Comparison of ENCODE assay signal across 8 cellular contexts in the genomic region with DNA sequence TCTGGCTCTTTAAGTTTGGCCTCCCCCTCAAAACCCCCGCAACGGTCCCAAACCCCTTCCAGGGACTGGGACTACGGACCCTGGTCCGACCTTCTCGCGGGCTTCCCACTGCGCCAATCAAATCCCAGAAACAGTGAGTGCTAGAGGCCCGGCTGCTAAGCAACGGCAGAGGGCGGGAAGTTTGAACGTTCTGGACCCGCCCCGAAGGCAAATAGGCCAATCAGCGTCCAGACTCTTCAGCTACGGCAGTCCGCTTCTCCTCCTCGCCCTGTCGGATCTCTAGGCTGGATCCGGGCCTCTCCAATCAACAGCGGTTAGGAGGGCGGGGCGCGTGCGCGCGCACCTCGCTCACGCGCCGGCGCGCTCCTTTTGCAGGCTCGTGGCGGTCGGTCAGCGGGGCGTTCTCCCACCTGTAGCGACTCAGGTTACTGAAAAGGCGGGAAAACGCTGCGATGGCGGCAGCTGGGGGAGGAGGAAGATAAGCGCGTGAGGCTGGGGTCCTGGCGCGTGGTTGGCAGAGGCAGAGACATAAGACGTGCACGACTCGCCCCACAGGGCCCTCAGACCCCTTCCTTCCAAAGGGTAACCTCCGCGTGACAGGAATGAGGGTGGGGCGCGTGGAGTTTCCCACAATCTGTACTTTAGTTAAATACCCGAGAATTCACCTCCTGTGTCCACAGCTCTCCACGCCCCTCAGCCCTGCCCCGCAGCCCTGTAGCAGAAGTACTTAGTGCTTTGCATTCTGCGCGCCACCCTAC. TPM values are rescaled to one million over a fixed set of nuclear protein-coding genes. Genes with fewer than 3 reads are reported as not detected.
DNase-seq lines count a peak whose midpoint lies in the region; ATAC-seq and TF ChIP-seq lines count a peak whose summit lies in the region.

A gene (plus strand): TSS at position 367 of the 758 bp plus-strand sequence. CDS start 462 bp downstream, outside the sequence.

- H2AFZ ChIP-seq in neural progenitor cell (replicated peaks): peak within 1 kb of the TSS; percentile 5

- peaks cover 34% of the 10 kb centered on the region for H3K79me2 ChIP-seq in neural progenitor cell (ENCODE audit: low read depth)

- peak within 1 kb of the TSS; percentile 99 for H3K4me2 ChIP-seq in neural progenitor cell

- peak within 1 kb of the TSS; percentile 59 for H3K27ac ChIP-seq in foreskin keratinocyte
- peak within 1 kb of the TSS; percentile 64 for H3K27ac ChIP-seq in neural progenitor cell
- H3K27ac ChIP-seq in stomach smooth muscle (ENCODE audit: low read length): no peak within 1 kb of the TSS

- peak; percentile 98 for DNase-seq in H7
- peak; percentile 100 for DNase-seq in M059J (ENCODE audit: low read depth)
- DNase-seq in SIG-M5 treated with dmso at 0.1 percent for 504 hours (lab: John Stamatoyannopoulos, UW; ENCODE audit: unreplicated experiment): peak; percentile 99
- DNase-seq in activated gamma-delta T cell treated with Interleukin-2 at 50 U/mL for 16 hours: peak; percentile 94
- peak; percentile 97 to 98 for DNase-seq in foreskin keratinocyte
- peak; percentile 99 for DNase-seq in neural progenitor cell (ENCODE audit: low spot score)

- no peaks in the 10 kb centered on the region for H3K9me3 ChIP-seq in ES-I3 (ENCODE audit: control insufficient read depth, insufficient read depth, low read length)
- no peaks in the 10 kb centered on the region for H3K9me3 ChIP-seq in neural progenitor cell (ENCODE audit: low read depth)
- no peaks in the 10 kb centered on the region for H3K9me3 ChIP-seq in stomach smooth muscle (ENCODE audit: control insufficient read depth in 2 of 2, low read length in 2 of 2)

- peak within 1 kb of the TSS; percentile 80 for H3K9ac ChIP-seq in ES-I3 (ENCODE audit: low read depth, low read length)
- no peak within 1 kb of the TSS for H3K9ac ChIP-seq in neural progenitor cell
- H3K9ac ChIP-seq in stomach smooth muscle (ENCODE audit: low read length in 2 of 2): peak within 1 kb of the TSS; percentile 68 to 72

- peak; percentile 87 for ATAC-seq in foreskin keratinocyte

- peak within 1 kb of the TSS; percentile 94 for H3K4me3 Mint-ChIP-seq in neural progenitor cell

- TF ChIP-seq CTCF in foreskin keratinocyte (conservative IDR thresholded peaks at IDR 0.05) (no peak), neural progenitor cell (IDR thresholded peaks at IDR 0.05) (no peak)

- H3K27ac Mint-ChIP-seq in neural progenitor cell: peak within 1 kb of the TSS; percentile 100

- H3K27me3 ChIP-seq in H7 (ENCODE audit: control insufficient read depth, insufficient read depth, low read length): no peaks in the 10 kb centered on the region
- H3K27me3 ChIP-seq in foreskin keratinocyte: no peaks in the 10 kb centered on the region
- H3K27me3 ChIP-seq in neural progenitor cell: no peaks in the 10 kb centered on the region
- H3K27me3 ChIP-seq in stomach smooth muscle (ENCODE audit: control insufficient read depth in 1 of 2, insufficient read depth in 2 of 2, low read length in 2 of 2): no peaks in the 10 kb centered on the region

- peaks cover 8% of the 10 kb centered on the region for H3K27me3 Mint-ChIP-seq in neural progenitor cell (ENCODE audit: insufficient read depth, low read depth)

- peaks cover 72% of the 10 kb centered on the region for H3K4me1 Mint-ChIP-seq in neural progenitor cell

- peaks cover 20% of the 10 kb centered on the region for H3K36me3 Mint-ChIP-seq in neural progenitor cell

- H3K4me3 ChIP-seq in H7 (ENCODE audit: insufficient read depth, low read depth, low read length): peak within 1 kb of the TSS; percentile 65
- H3K4me3 ChIP-seq in neural progenitor cell: peak within 1 kb of the TSS; percentile 48
- H3K4me3 ChIP-seq in stomach smooth muscle (ENCODE audit: low read length in 2 of 2): peak within 1 kb of the TSS; percentile 86 to 93

- H3K36me3 ChIP-seq in ES-I3 (ENCODE audit: insufficient read depth, low read length) (peaks cover 17% of the 10 kb centered on the region), H7 (replicated peaks; ENCODE audit: control insufficient read depth, insufficient read depth, low read length) (peaks cover 4% of the 10 kb centered on the region), neural progenitor cell (no peaks in the 10 kb centered on the region), stomach smooth muscle (ENCODE audit: control insufficient read depth in 2 of 2, insufficient read depth in 2 of 2, low read length in 2 of 2) (no peaks in the 10 kb centered on the region)

- peaks cover 14% of the 10 kb centered on the region for H3K4me1 ChIP-seq in ES-I3 (ENCODE audit: insufficient read depth, low read length)
- peaks cover 13% of the 10 kb centered on the region for H3K4me1 ChIP-seq in foreskin keratinocyte
- H3K4me1 ChIP-seq in neural progenitor cell: peaks cover 55% of the 10 kb centered on the region
- peaks cover 39% of the 10 kb centered on the region for H3K4me1 ChIP-seq in stomach smooth muscle (ENCODE audit: control insufficient read depth, insufficient read depth, low read length)

- H4K20me1 ChIP-seq in neural progenitor cell (ENCODE audit: low read depth): peaks cover 3% of the 10 kb centered on the region

- peaks cover 62% of the 10 kb centered on the region for H3F3A ChIP-seq in neural progenitor cell (ENCODE audit: low read depth)

- no peaks in the 10 kb centered on the region for H3K9me3 Mint-ChIP-seq in neural progenitor cell

RNA-seq across cellular contexts. Expression of the gene that starts here (rescaled TPM):
- 19.5 and 28.4 TPM in 2 replicates for total RNA-seq in H7 (2014; rRNA removed; shearing (Covaris generic))
- 12.8 and 19.4 TPM in 2 replicates for total RNA-seq in M059J (2014; rRNA removed; shearing (Covaris generic))
- total RNA-seq in foreskin keratinocyte (13.1 and 14.2 TPM in 2 replicates), neural progenitor cell (ENCODE audit: low replicate concordance) (45.5 and 50.9 TPM in 2 replicates)
- polyA plus RNA-seq in foreskin keratinocyte: 6.8 and 9.2 TPM in 2 replicates
